19 cellular contexts compared by ENCODE assay signal in genomic region chr7:1015196-1015595, GRCh38. TPM values are rescaled to one million over a fixed set of nuclear protein-coding genes. Genes with fewer than 3 reads are reported as not detected.
"Had no signal": no experiment of that assay in that cellular context is flagged by ENCODE, and none has a peak within 500 bp of the region (broad histone marks: within the 10 kb centered on the region; RNA-seq: fewer than 3 reads in every experiment).

No MANE protein-coding gene starts in this region.

- ATAC-seq: activated T-cell treated with anti-CD3 and anti-CD28 coated beads, Interleukin-2, amount 50 U/mL, for 4 hours; left lung; mucosa of descending colon; naive thymus-derived CD8-positive, alpha-beta T cell; stimulated activated effector memory CD8-positive, alpha-beta T cell treated with anti-CD3 and anti-CD28 coated beads, Interleukin-12 subunit alpha, Interleukin-12 subunit beta, amount 100 ng/mL, for 72 hours had no signal

- DNase-seq: activated CD4-positive, alpha-beta memory T cell treated with anti-CD3 and anti-CD28 coated beads, Interleukin-2, amount 10 ng/mL, durations not matched to agents 7 days and 5 days; activated effector memory CD4-positive, alpha-beta T cell treated with Interleukin-2 at 50 U/mL for 16 hours; activated T-cell treated with anti-CD3 and anti-CD28 coated beads, Interleukin-2, amount 50 U/mL, for 4 hours; hippocampal formation; left lung; mammary epithelial cell; stimulated activated CD4-positive, alpha-beta T cell treated with anti-CD3 and anti-CD28 coated beads, Interleukin-12 subunit alpha, Interleukin-12 subunit beta, amount 100 ng/mL, for 4 hours; stimulated activated CD4-positive, alpha-beta T cell treated with anti-CD3 and anti-CD28 coated beads, Interleukin-2, amount 100 ng/mL, for 24 hours; tibial artery had no signal

- H3K36me3 Mint-ChIP-seq: activated naive CD4-positive, alpha-beta T cell treated with anti-CD3 and anti-CD28 coated beads, Interleukin-2, amount 50 U/mL, for 24 hours had no signal

- H2AFZ ChIP-seq: parathyroid adenoma had no signal

- H3K4me3 ChIP-seq: esophagus muscularis mucosa, left lung, mucosa of descending colon, tibial artery, vagina had no signal

- H3K4me1 ChIP-seq: left lung, parathyroid adenoma had no signal

- H3K9me3 Mint-ChIP-seq: activated CD4-positive, alpha-beta memory T cell treated with anti-CD3 and anti-CD28 coated beads, Interleukin-2, amount 10 ng/mL, durations not matched to agents 7 days and 5 days; activated naive CD4-positive, alpha-beta T cell treated with anti-CD3 and anti-CD28 coated beads, Interleukin-2, amount 50 U/mL, for 24 hours; activated T-cell treated with anti-CD3 and anti-CD28 coated beads, Interleukin-2, amount 50 U/mL, for 4 hours had no signal

- H3K27me3 ChIP-seq: esophagus muscularis mucosa, left lung, neutrophil, tibial artery, vagina had no signal

- H3K27ac ChIP-seq: left lung, neutrophil, parathyroid adenoma, tibial artery, vagina had no signal

- H3K27ac Mint-ChIP-seq: activated CD4-positive, alpha-beta memory T cell treated with anti-CD3 and anti-CD28 coated beads, Interleukin-2, amount 10 ng/mL, durations not matched to agents 7 days and 5 days; activated naive CD4-positive, alpha-beta T cell treated with anti-CD3 and anti-CD28 coated beads, Interleukin-2, amount 50 U/mL, for 24 hours; stimulated activated effector memory CD8-positive, alpha-beta T cell treated with anti-CD3 and anti-CD28 coated beads, Interleukin-12 subunit alpha, Interleukin-12 subunit beta, amount 100 ng/mL, for 72 hours had no signal

- H3K9ac ChIP-seq: parathyroid adenoma had no signal

- H3K27me3 Mint-ChIP-seq: activated CD4-positive, alpha-beta memory T cell treated with anti-CD3 and anti-CD28 coated beads, Interleukin-2, amount 10 ng/mL, durations not matched to agents 7 days and 5 days; activated naive CD4-positive, alpha-beta T cell treated with anti-CD3 and anti-CD28 coated beads, Interleukin-2, amount 50 U/mL, for 24 hours; naive thymus-derived CD8-positive, alpha-beta T cell had no signal

- H3K9me3 ChIP-seq: esophagus muscularis mucosa, left lung, mucosa of descending colon, neutrophil, tibial artery, vagina had no signal

- H3K4me3 Mint-ChIP-seq: activated CD4-positive, alpha-beta memory T cell treated with anti-CD3 and anti-CD28 coated beads, Interleukin-2, amount 10 ng/mL, durations not matched to agents 7 days and 5 days; activated naive CD4-positive, alpha-beta T cell treated with anti-CD3 and anti-CD28 coated beads, Interleukin-2, amount 50 U/mL, for 24 hours; activated T-cell treated with anti-CD3 and anti-CD28 coated beads, Interleukin-2, amount 50 U/mL, for 4 hours; naive thymus-derived CD8-positive, alpha-beta T cell; stimulated activated effector memory CD8-positive, alpha-beta T cell treated with anti-CD3 and anti-CD28 coated beads, Interleukin-12 subunit alpha, Interleukin-12 subunit beta, amount 100 ng/mL, for 72 hours had no signal

- H3K36me3 ChIP-seq: neutrophil, vagina had no signal

RNA-seq across cellular contexts. Expression of gene GPR146, which starts 29.1 kb away (rescaled TPM):
- total RNA-seq: fibroblast of villous mesenchyme had no signal

RNA-seq across cellular contexts. Expression of gene CYP2W1, which starts 32.2 kb away (rescaled TPM):
- total RNA-seq: activated CD4-positive, alpha-beta memory T cell treated with anti-CD3 and anti-CD28 coated beads, Interleukin-2, amount 10 ng/mL, durations not matched to agents 7 days and 5 days; activated T-cell treated with anti-CD3 and anti-CD28 coated beads, Interleukin-2, amount 50 U/mL, for 4 hours; glomerular endothelial cell; left lung; mammary epithelial cell; naive thymus-derived CD8-positive, alpha-beta T cell had no signal
- polyA plus RNA-seq: mammary epithelial cell; naive thymus-derived CD8-positive, alpha-beta T cell had no signal
